11 cellular contexts compared by ENCODE assay signal in the genomic region with DNA sequence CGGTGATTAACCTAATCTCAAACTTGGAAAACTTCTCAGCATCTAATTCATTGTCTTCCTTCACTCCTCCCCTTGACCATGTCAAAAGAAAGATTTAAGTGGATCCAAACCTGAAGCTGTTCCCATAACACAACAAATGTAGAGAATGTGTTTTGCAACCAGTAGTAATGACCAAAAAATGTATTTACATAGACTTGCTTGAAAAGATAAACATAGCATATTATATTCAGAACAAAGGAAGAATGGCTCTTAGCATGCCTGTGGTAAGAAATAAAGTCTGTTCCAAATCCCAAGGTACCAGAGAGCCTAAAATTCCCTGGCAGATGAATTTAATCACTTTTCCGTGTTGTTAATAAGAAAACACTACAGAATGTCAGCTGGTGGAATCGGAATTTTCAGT. TPM values are rescaled to one million over a fixed set of nuclear protein-coding genes. Genes with fewer than 3 reads are reported as not detected.
DNase-seq lines count a peak whose midpoint lies in the region; ATAC-seq, FAIRE-seq and TF ChIP-seq lines count a peak whose summit lies in the region.
"Had no signal": no experiment of that assay in that cellular context is flagged by ENCODE, and none has a peak within 500 bp of the region (broad histone marks: within the 10 kb centered on the region; RNA-seq: fewer than 3 reads in every experiment).

No MANE protein-coding gene starts in this region.

- H3K4me1 ChIP-seq in SJSA1 (replicated peaks): peaks cover 22% of the 10 kb centered on the region
- H3K4me1 ChIP-seq in esophagus muscularis mucosa: peaks cover 26 to 38% (median 31%) of the 10 kb centered on the region in 4 donors
- no peaks in the 10 kb centered on the region for H3K4me1 ChIP-seq in Peyer's patch

- TF ChIP-seq EP300 in esophagus muscularis mucosa (IDR thresholded peaks at IDR 0.05): no peak

- ATAC-seq in GM21529 (IDR thresholded peaks at IDR 0.05; ENCODE audit: unreplicated experiment): no peak
- ATAC-seq: SK-N-SH treated with all-trans-retinoic acid at 6 μM for 48 hours had no signal

- 0 out of 2 replicates have a peak, but pooled peaks cover 2% of the 10 kb centered on the region for H3K9me3 ChIP-seq in SJSA1 (replicated peaks)
- no peaks in the 10 kb centered on the region for H3K9me3 ChIP-seq in esophagus muscularis mucosa
- H3K9me3 ChIP-seq in Peyer's patch: peaks cover 0 to 2% (median 0%) of the 10 kb centered on the region in 4 donors

- 50% methylated on average over 3 of the region's 3 CpGs for WGBS in esophagus muscularis mucosa

- H3K36me3 ChIP-seq in SJSA1 (no peaks in the 10 kb centered on the region), esophagus muscularis mucosa (no peaks in the 10 kb centered on the region), Peyer's patch (no peaks in the 10 kb centered on the region)

- no peak for TF ChIP-seq CTCF in D721Med (IDR thresholded peaks at IDR 0.05; ENCODE audit: insufficient read depth, missing control alignments)
- no peak for TF ChIP-seq CTCF in esophagus muscularis mucosa (IDR thresholded peaks at IDR 0.05)
- TF ChIP-seq CTCF in Peyer's patch (IDR thresholded peaks at IDR 0.05): no peak

- no peak for DNase-seq in D721Med (ENCODE audit: insufficient read length, low spot score)
- DNase-seq in SJSA1 (ENCODE audit: low read depth in 1 of 2, low spot score in 2 of 2): peak in 1 of 2 experiments; percentile 86
- DNase-seq in esophagus muscularis mucosa (ENCODE audit: extremely low spot score): no peak
- DNase-seq in non-pigmented ciliary epithelial cell (ENCODE audit: low read depth): peak; percentile 70
- no peak for DNase-seq in Peyer's patch
- no peak for DNase-seq in NCI-H2227 treated with DMSO at 0.1 percent for 48 hours (lab: John Stamatoyannopoulos, UW)
- no peak for DNase-seq in AML-193 (lab: John Stamatoyannopoulos, UW)
- DNase-seq: midbrain had no signal

- FAIRE-seq in D721Med (lab: Jason Lieb, UNC): peak; percentile 61

- TF ChIP-seq POLR2A in esophagus muscularis mucosa (IDR thresholded peaks at IDR 0.05; ENCODE audit: low read depth) (no peak), Peyer's patch (IDR thresholded peaks at IDR 0.05) (no peak)

- H3K4me3 ChIP-seq in SJSA1 (no peak overlapping the region), esophagus muscularis mucosa (no peak overlapping the region), Peyer's patch (no peak overlapping the region)

- H3K27me3 ChIP-seq in SJSA1 (replicated peaks) (no peaks in the 10 kb centered on the region), esophagus muscularis mucosa (no peaks in the 10 kb centered on the region), Peyer's patch (no peaks in the 10 kb centered on the region)

- H3K27ac ChIP-seq in SJSA1 (peak overlapping the region; percentile 84), esophagus muscularis mucosa (replicated peaks in 1 of 4) (peak overlapping the region in 3 of 4 donors; percentile 34 to 60 (median 51)), Peyer's patch (no peak overlapping the region)

- intact Hi-C loops in esophagus muscularis mucosa (cut with DNase I): no loop called here

RNA-seq across cellular contexts. Expression of a gene that starts 36.8 kb away (rescaled TPM):
- total RNA-seq in SJSA1 (2014; rRNA removed; shearing (Covaris generic)): 3.4 and 5.1 TPM in 2 replicates
- total RNA-seq in esophagus muscularis mucosa (1 to 10 TPM; 2.9 to 6.3 (median 5.8) TPM), Peyer's patch (10 to 100 TPM in 1 of 4 donors, 1 to 10 TPM in 1, not detected in 2; 3.2 to 14.0 TPM)

RNA-seq across cellular contexts. Expression of a gene that starts 57.6 kb away (rescaled TPM):
- not detected in 2 replicates for total RNA-seq in SJSA1 (2014; rRNA removed; shearing (Covaris generic))
- total RNA-seq in esophagus muscularis mucosa (10 to 100 TPM; 41.1 to 69.4 (median 56.2) TPM), Peyer's patch (1 to 10 TPM; 1.4 to 7.2 (median 4.1) TPM)
- total RNA-seq: Daoy had no signal

Comparison
In these comparisons a context has a peak if more than half of its experiments do, and no peak if none do; other contexts are left out.
1. H3K27ac ChIP-seq: peak in SJSA1 (single experiment) and esophagus muscularis mucosa (3 of 4); none in Peyer's patch (0 of 4).
2. RNA of a gene that starts 57.6 kb away (total RNA-seq): 41.1 to 69.4 TPM in esophagus muscularis mucosa; 1.4 to 7.2 TPM in Peyer's patch and not detected in SJSA1; every median in the first group is over 4 times any median in the second.